Comparison of ENCODE assay signal across 13 cellular contexts in the genomic region with DNA sequence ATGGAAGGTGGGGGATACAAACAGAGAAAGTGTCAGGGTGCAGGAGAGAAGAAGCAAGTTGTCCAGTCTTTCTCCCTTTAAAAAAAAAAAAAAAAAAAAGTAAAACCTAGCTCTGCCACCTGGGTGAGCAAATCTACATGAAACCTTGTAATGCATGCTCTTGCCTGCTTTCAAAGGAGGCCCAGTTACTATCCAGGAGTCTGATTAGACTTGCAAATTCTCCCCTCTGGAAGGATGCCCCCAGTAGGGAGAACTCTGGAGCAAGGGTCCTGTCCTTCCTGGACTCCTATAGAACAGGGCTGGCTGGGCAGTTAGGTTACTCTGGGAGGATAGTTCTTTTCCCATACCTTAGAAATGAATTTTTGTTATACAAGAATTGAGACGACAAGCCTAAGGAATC. TPM values are rescaled to one million over a fixed set of nuclear protein-coding genes. Genes with fewer than 3 reads are reported as not detected.
DNase-seq lines count a peak whose midpoint lies in the region; ATAC-seq and TF ChIP-seq lines count a peak whose summit lies in the region.
"Had no signal": no experiment of that assay in that cellular context is flagged by ENCODE, and none has a peak within 500 bp of the region (broad histone marks: within the 10 kb centered on the region; RNA-seq: fewer than 3 reads in every experiment).

No MANE protein-coding gene starts in this region.

- peak overlapping the region; percentile 95 for H3K27ac Mint-ChIP-seq in activated T-cell treated with anti-CD3 and anti-CD28 coated beads, Interleukin-2, amount 50 U/mL, for 24 hours
- H3K27ac Mint-ChIP-seq in endothelial cell (ENCODE audit: unreplicated experiment): peak overlapping the region; percentile 61
- H3K27ac Mint-ChIP-seq: nephron progenitor cell had no signal

- H3K27me3 ChIP-seq in suprapubic skin (no peaks in the 10 kb centered on the region), MG63 (no peaks in the 10 kb centered on the region)

- WGBS in suprapubic skin: 50% methylated on average over 1 of the region's 1 CpG

- H3K4me3 ChIP-seq in suprapubic skin: no peak overlapping the region
- no peak overlapping the region for H3K4me3 ChIP-seq in MG63

- H3K9me3 ChIP-seq in suprapubic skin: no peaks in the 10 kb centered on the region
- no peaks in the 10 kb centered on the region for H3K9me3 ChIP-seq in MG63

- no peak for TF ChIP-seq CTCF in endothelial cell (IDR thresholded peaks at IDR 0.05; ENCODE audit: unreplicated experiment)
- TF ChIP-seq CTCF in suprapubic skin (IDR thresholded peaks at IDR 0.05): no peak

- H3K9me3 Mint-ChIP-seq in activated T-cell treated with anti-CD3 and anti-CD28 coated beads, Interleukin-2, amount 50 U/mL, for 24 hours: no peaks in the 10 kb centered on the region
- H3K9me3 Mint-ChIP-seq in endothelial cell (ENCODE audit: unreplicated experiment): no peaks in the 10 kb centered on the region
- H3K9me3 Mint-ChIP-seq: activated T-cell treated with anti-CD3 and anti-CD28 coated beads, Interleukin-2, amount 50 U/mL, for 4 hours; nephron progenitor cell had no signal

- no peaks in the 10 kb centered on the region for H3K27me3 Mint-ChIP-seq in activated T-cell treated with anti-CD3 and anti-CD28 coated beads, Interleukin-2, amount 50 U/mL, for 24 hours
- H3K27me3 Mint-ChIP-seq in endothelial cell (ENCODE audit: unreplicated experiment): peaks cover 6% of the 10 kb centered on the region

- peak overlapping the region; percentile 77 for H3K27ac ChIP-seq in suprapubic skin

- H3K36me3 ChIP-seq in suprapubic skin (no peaks in the 10 kb centered on the region), MG63 (no peaks in the 10 kb centered on the region)

- H3K36me3 Mint-ChIP-seq in activated T-cell treated with anti-CD3 and anti-CD28 coated beads, Interleukin-2, amount 50 U/mL, for 24 hours (ENCODE audit: low read depth): peaks cover 93% of the 10 kb centered on the region
- H3K36me3 Mint-ChIP-seq in endothelial cell (ENCODE audit: low read depth, unreplicated experiment): peaks cover 6% of the 10 kb centered on the region

- no peak for TF ChIP-seq POLR2A in suprapubic skin (IDR thresholded peaks at IDR 0.05)

- H3K4me1 Mint-ChIP-seq in activated T-cell treated with anti-CD3 and anti-CD28 coated beads, Interleukin-2, amount 50 U/mL, for 24 hours (ENCODE audit: low read depth): peaks cover 45% of the 10 kb centered on the region
- peaks cover 10% of the 10 kb centered on the region for H3K4me1 Mint-ChIP-seq in endothelial cell (ENCODE audit: unreplicated experiment)

- ATAC-seq in GM21515 (IDR thresholded peaks at IDR 0.05; ENCODE audit: unreplicated experiment) (no peak), GM19035 (IDR thresholded peaks at IDR 0.05; ENCODE audit: unreplicated experiment) (no peak)
- ATAC-seq: activated T-cell treated with anti-CD3 and anti-CD28 coated beads, Interleukin-2, amount 50 U/mL, for 4 hours had no signal

- peaks cover 18% of the 10 kb centered on the region for H3K4me1 ChIP-seq in suprapubic skin

- TF ChIP-seq EP300 in suprapubic skin (IDR thresholded peaks at IDR 0.05): no peak

- no peak for DNase-seq in activated T-cell treated with anti-CD3 and anti-CD28 coated beads, Interleukin-2, amount 50 U/mL, for 24 hours
- DNase-seq in activated T-cell treated with anti-CD3 and anti-CD28 coated beads, Interleukin-2, amount 50 U/mL, for 1 hour: no peak
- DNase-seq in RPMI8226 (peak; percentile 15), endothelial cell (ENCODE audit: low spot score) (no peak), suprapubic skin (ENCODE audit: low spot score in 2 of 2) (no peak), MG63 (no peak)
- DNase-seq: activated T-cell treated with anti-CD3 and anti-CD28 coated beads, Interleukin-2, amount 50 U/mL, for 4 hours; NCI-H1105 treated with DMSO at 0.1 percent for 48 hours; nephron progenitor cell; small intestine; trophoblast cell had no signal

- no peak overlapping the region for H3K4me3 Mint-ChIP-seq in activated T-cell treated with anti-CD3 and anti-CD28 coated beads, Interleukin-2, amount 50 U/mL, for 24 hours
- H3K4me3 Mint-ChIP-seq in endothelial cell (ENCODE audit: unreplicated experiment): no peak overlapping the region

RNA-seq across cellular contexts. Expression of a gene that starts 30.6 kb away (rescaled TPM):
- total RNA-seq in endothelial cell (ENCODE audit: unreplicated experiment) (76.4 TPM), suprapubic skin (10 to 100 TPM; 30.0 to 39.6 (median 33.1) TPM)
- 53.3 and 57.1 TPM in 2 replicates for total RNA-seq in MG63 (2014; rRNA removed; shearing (Covaris generic); ENCODE audit: low replicate concordance)
